In genomic region chrX:15564981-15565579, GRCh38 we compare ENCODE assay signal across 8 cellular contexts. TPM values are rescaled to one million over a fixed set of nuclear protein-coding genes. Genes with fewer than 3 reads are reported as not detected.
DNase-seq lines count a peak whose midpoint lies in the region; ATAC-seq and TF ChIP-seq lines count a peak whose summit lies in the region.

No MANE protein-coding gene starts in this region.

- intact Hi-C loops in esophagus squamous epithelium (cut with DNase I) = no loop called here
- intact Hi-C loops in naive thymus-derived CD4-positive, alpha-beta T cell (cut with micrococcal nuclease) = loop anchor here (1.0 to 10.0 kb wide), 3 partner anchors 67 to 220 kb away; no protein-coding TSS in a partner anchor

- H3K27me3 Mint-ChIP-seq in WTC11 (ENCODE audit: low read depth) = no peaks in the 10 kb centered on the region
- H3K27me3 Mint-ChIP-seq in naive thymus-derived CD4-positive, alpha-beta T cell = peaks cover 0 to 14% (median 5%) of the 10 kb centered on the region in 5 donors

- POLR2A ChIA-PET in HEK293T (lab: Yijun Ruan, JAX) (no interaction called here), WTC11 (lab: Charles Lee) (no interaction called here)
- POLR2A ChIA-PET in naive thymus-derived CD4-positive, alpha-beta T cell (lab: Charles Lee) = no interaction called here

- peaks cover 39% of the 10 kb centered on the region for H3K4me1 Mint-ChIP-seq in WTC11
- no peaks in the 10 kb centered on the region for H3K4me1 Mint-ChIP-seq in naive thymus-derived CD4-positive, alpha-beta T cell

- whole genome bisulfite sequencing in esophagus squamous epithelium, 2 donors = 17 to 34% methylated on average over 1 to 2 of the region's 5 CpGs

- TF ChIP-seq POLR2A in esophagus squamous epithelium (IDR thresholded peaks at IDR 0.05) = no peak

- H3K27ac ChIP-seq in esophagus squamous epithelium = peak overlapping the region in 3 of 4 donors; percentile 62 to 75 (median 66)
- H3K27ac ChIP-seq in naive thymus-derived CD4-positive, alpha-beta T cell (ENCODE audit: low read depth, low read length) = no peak overlapping the region

- no peaks in the 10 kb centered on the region for H3K27me3 ChIP-seq in esophagus squamous epithelium
- no peaks in the 10 kb centered on the region for H3K27me3 ChIP-seq in naive thymus-derived CD4-positive, alpha-beta T cell (ENCODE audit: control insufficient read depth in 2 of 2, insufficient read depth in 2 of 2, low read length in 2 of 2)

- H3K4me3 Mint-ChIP-seq in WTC11 = no peak overlapping the region
- no peak overlapping the region for H3K4me3 Mint-ChIP-seq in naive thymus-derived CD4-positive, alpha-beta T cell

- no peak for TF ChIP-seq CTCF in WTC11 (IDR thresholded peaks at IDR 0.05)
- peak; percentile 35 to 66 (median 52) for TF ChIP-seq CTCF in esophagus squamous epithelium (IDR thresholded peaks at IDR 0.05)

- peaks cover 0 to 10% (median 0%) of the 10 kb centered on the region in 3 donors for H3K4me1 ChIP-seq in esophagus squamous epithelium
- H3K4me1 ChIP-seq in naive thymus-derived CD4-positive, alpha-beta T cell (ENCODE audit: control insufficient read depth in 2 of 2, insufficient read depth in 2 of 2, low read length in 2 of 2) = no peaks in the 10 kb centered on the region

- no peaks in the 10 kb centered on the region for H3K36me3 Mint-ChIP-seq in WTC11
- H3K36me3 Mint-ChIP-seq in naive thymus-derived CD4-positive, alpha-beta T cell = no peaks in the 10 kb centered on the region

- H3K36me3 ChIP-seq in esophagus squamous epithelium = no peaks in the 10 kb centered on the region
- H3K36me3 ChIP-seq in naive thymus-derived CD4-positive, alpha-beta T cell (ENCODE audit: control insufficient read depth in 2 of 3, insufficient read depth in 3 of 3, low read length in 3 of 3) = no peaks in the 10 kb centered on the region

- CTCF ChIA-PET in HEK293T (lab: Yijun Ruan, JAX) (interaction anchor here (0.6 to 1.2 kb wide), 7 partner anchors 21 to 268 kb away, joined by 3 to 5 read pairs (median 3); no protein-coding TSS in a partner anchor), WTC11 (lab: Charles Lee) (interaction anchor here (0.7 to 1.4 kb wide), 4 partner anchors 64 to 183 kb away, joined by 3 to 5 read pairs (median 3); partner anchors contain the start of genes BMX and PIR)
- CTCF ChIA-PET in naive thymus-derived CD4-positive, alpha-beta T cell (lab: Charles Lee) = no interaction called here

- no peaks in the 10 kb centered on the region for H3K9me3 ChIP-seq in esophagus squamous epithelium
- H3K9me3 ChIP-seq in naive thymus-derived CD4-positive, alpha-beta T cell (ENCODE audit: control insufficient read depth in 2 of 3, low read length in 3 of 3) = no peaks in the 10 kb centered on the region

- H3K9me3 Mint-ChIP-seq in WTC11 = no peaks in the 10 kb centered on the region
- H3K9me3 Mint-ChIP-seq in naive thymus-derived CD4-positive, alpha-beta T cell = no peaks in the 10 kb centered on the region

- ATAC-seq in WTC11 (peak; percentile 90), GM21528 (IDR thresholded peaks at IDR 0.05; ENCODE audit: low FRiP score, unreplicated experiment) (no peak), HG03135 (IDR thresholded peaks at IDR 0.05; ENCODE audit: unreplicated experiment) (no peak)
- peak; percentile 50 for ATAC-seq in naive thymus-derived CD4-positive, alpha-beta T cell

- DNase-seq in GM04503 (ENCODE audit: low read depth) = peak; percentile 7
- DNase-seq in HEK293T (ENCODE audit: extremely low spot score) = peak; percentile 60
- peak; percentile 24 for DNase-seq in NCI-H2171 treated with DMSO at 0.1 percent for 48 hours (lab: John Stamatoyannopoulos, UW)
- DNase-seq in WTC11 (ENCODE audit: low spot score) = peak; percentile 36
- no peak for DNase-seq in esophagus squamous epithelium (lab: John Stamatoyannopoulos, UW)
- peak in 3 of 9 donors; percentile 3 to 7 (median 5) for DNase-seq in naive thymus-derived CD4-positive, alpha-beta T cell

- H3K4me3 ChIP-seq in esophagus squamous epithelium = no peak overlapping the region
- H3K4me3 ChIP-seq in naive thymus-derived CD4-positive, alpha-beta T cell (ENCODE audit: low read length) = no peak overlapping the region

- H3K27ac Mint-ChIP-seq in WTC11 = no peak overlapping the region
- H3K27ac Mint-ChIP-seq in naive thymus-derived CD4-positive, alpha-beta T cell = no peak overlapping the region

TF ChIP-seq in HEK293T, 16 proteins besides CTCF, POLR2A, EP300 and RAD21:
- no peak for TF ChIP-seq SP1 (IDR thresholded peaks at IDR 0.05)
- TF ChIP-seq PKNOX1 (IDR thresholded peaks at IDR 0.05) = no peak
- no peak for TF ChIP-seq ARNT (IDR thresholded peaks at IDR 0.05)
- TF ChIP-seq ELF4 (IDR thresholded peaks at IDR 0.05) = no peak
- no peak for TF ChIP-seq FOXA1 (IDR thresholded peaks at IDR 0.05)
- TF ChIP-seq TARDBP (IDR thresholded peaks at IDR 0.05) = no peak
- TF ChIP-seq FOXM1 (IDR thresholded peaks at IDR 0.05; ENCODE audit: borderline replicate concordance) = no peak
- no peak for TF ChIP-seq CTBP1 (IDR thresholded peaks at IDR 0.05; ENCODE audit: borderline replicate concordance)
- no peak for TF ChIP-seq L3MBTL2 (conservative IDR thresholded peaks at IDR 0.05)
- no peak for TF ChIP-seq HDGF (IDR thresholded peaks at IDR 0.05; ENCODE audit: borderline replicate concordance)
- TF ChIP-seq BHLHE40 (IDR thresholded peaks at IDR 0.05; ENCODE audit: borderline replicate concordance) = no peak
TF ChIP-seq in HEK293T: peak in this region for 0.

TF ChIP-seq in WTC11, 78 proteins besides CTCF, POLR2A, EP300 and RAD21:
- TF ChIP-seq GABPB1 (CRISPR knock-in tag; IDR thresholded peaks at IDR 0.05) = no peak
- TF ChIP-seq, protein P1, sequence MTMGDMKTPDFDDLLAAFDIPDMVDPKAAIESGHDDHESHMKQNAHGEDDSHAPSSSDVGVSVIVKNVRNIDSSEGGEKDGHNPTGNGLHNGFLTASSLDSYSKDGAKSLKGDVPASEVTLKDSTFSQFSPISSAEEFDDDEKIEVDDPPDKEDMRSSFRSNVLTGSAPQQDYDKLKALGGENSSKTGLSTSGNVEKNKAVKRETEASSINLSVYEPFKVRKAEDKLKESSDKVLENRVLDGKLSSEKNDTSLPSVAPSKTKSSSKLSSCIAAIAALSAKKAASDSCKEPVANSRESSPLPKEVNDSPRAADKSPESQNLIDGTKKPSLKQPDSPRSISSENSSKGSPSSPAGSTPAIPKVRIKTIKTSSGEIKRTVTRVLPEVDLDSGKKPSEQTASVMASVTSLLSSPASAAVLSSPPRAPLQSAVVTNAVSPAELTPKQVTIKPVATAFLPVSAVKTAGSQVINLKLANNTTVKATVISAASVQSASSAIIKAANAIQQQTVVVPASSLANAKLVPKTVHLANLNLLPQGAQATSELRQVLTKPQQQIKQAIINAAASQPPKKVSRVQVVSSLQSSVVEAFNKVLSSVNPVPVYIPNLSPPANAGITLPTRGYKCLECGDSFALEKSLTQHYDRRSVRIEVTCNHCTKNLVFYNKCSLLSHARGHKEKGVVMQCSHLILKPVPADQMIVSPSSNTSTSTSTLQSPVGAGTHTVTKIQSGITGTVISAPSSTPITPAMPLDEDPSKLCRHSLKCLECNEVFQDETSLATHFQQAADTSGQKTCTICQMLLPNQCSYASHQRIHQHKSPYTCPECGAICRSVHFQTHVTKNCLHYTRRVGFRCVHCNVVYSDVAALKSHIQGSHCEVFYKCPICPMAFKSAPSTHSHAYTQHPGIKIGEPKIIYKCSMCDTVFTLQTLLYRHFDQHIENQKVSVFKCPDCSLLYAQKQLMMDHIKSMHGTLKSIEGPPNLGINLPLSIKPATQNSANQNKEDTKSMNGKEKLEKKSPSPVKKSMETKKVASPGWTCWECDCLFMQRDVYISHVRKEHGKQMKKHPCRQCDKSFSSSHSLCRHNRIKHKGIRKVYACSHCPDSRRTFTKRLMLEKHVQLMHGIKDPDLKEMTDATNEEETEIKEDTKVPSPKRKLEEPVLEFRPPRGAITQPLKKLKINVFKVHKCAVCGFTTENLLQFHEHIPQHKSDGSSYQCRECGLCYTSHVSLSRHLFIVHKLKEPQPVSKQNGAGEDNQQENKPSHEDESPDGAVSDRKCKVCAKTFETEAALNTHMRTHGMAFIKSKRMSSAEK (CRISPR knock-in tag; IDR thresholded peaks at IDR 0.05; ENCODE audit: borderline replicate concordance) = no peak
- TF ChIP-seq IRF2 (CRISPR knock-in tag; IDR thresholded peaks at IDR 0.05; ENCODE audit: borderline replicate concordance, low read depth) = no peak
- no peak for TF ChIP-seq ZNF425 (CRISPR knock-in tag; conservative IDR thresholded peaks at IDR 0.05)

RNA-seq across cellular contexts. Expression of gene ACE2, which starts 35.7 kb away (rescaled TPM):
- total RNA-seq in WTC11 (2021) = 0.16 TPM in 1 of 3 replicates, not detected in the others
- total RNA-seq in esophagus squamous epithelium = 1 to 10 TPM in 3 of 4 donors, under 1 TPM in 1; 0.57 to 9.8 (median 5.5) TPM
- total RNA-seq in naive thymus-derived CD4-positive, alpha-beta T cell = not detected
- not detected for polyA plus RNA-seq in naive thymus-derived CD4-positive, alpha-beta T cell

Comparison
In these comparisons a context has a peak if more than half of its experiments do, and no peak if none do; other contexts are left out.
1. ATAC-seq: peak in WTC11 (single experiment) and naive thymus-derived CD4-positive, alpha-beta T cell (single experiment); none in GM21528 (single experiment) and HG03135 (single experiment).